2 cellular contexts compared by ENCODE assay signal in genomic region chrX:17544831-17545230, GRCh38.
TF ChIP-seq lines count a peak whose summit lies in the region.

No MANE protein-coding gene starts in this region.

TF ChIP-seq in H1, 55 proteins besides CTCF, POLR2A, EP300 and RAD21 (continued from another document):
- TF ChIP-seq PHF8 (conservative IDR thresholded peaks at IDR 0.05; ENCODE audit: low read depth, low read length) (no peak), NANOG (IDR thresholded peaks at IDR 0.05; ENCODE audit: insufficient read depth, low read depth, low read length, poor library complexity, severe bottlenecking) (no peak), TAF7 (optimal IDR thresholded peaks at IDR 0.05; ENCODE audit: borderline replicate concordance, low read depth, low read length) (no peak), CBX8 (IDR thresholded peaks at IDR 0.05; ENCODE audit: borderline replicate concordance, low read depth, low read length) (no peak), JUN (IDR thresholded peaks at IDR 0.05; ENCODE audit: low read depth, low read length) (no peak), SRF (IDR thresholded peaks at IDR 0.05; ENCODE audit: low read depth, low read length) (no peak), TBP (IDR thresholded peaks at IDR 0.05; ENCODE audit: low read depth, low read length) (no peak), SIX5 (IDR thresholded peaks at IDR 0.05; ENCODE audit: low read depth, low read length) (no peak), CHD1 (IDR thresholded peaks at IDR 0.05; ENCODE audit: low read depth, low read length) (no peak)

TF ChIP-seq in SK-N-SH, 30 proteins besides CTCF, POLR2A, EP300 and RAD21 (continued from another document):
- TF ChIP-seq POLR2AphosphoS5 (IDR thresholded peaks at IDR 0.05; ENCODE audit: low read depth, low read length) (no peak), RFX5 (IDR thresholded peaks at IDR 0.05; ENCODE audit: low read length) (no peak), CHD2 (IDR thresholded peaks at IDR 0.05; ENCODE audit: low read length, partially characterized antibody) (no peak), ELF1 (IDR thresholded peaks at IDR 0.05) (no peak), YY1 (IDR thresholded peaks at IDR 0.05; ENCODE audit: low read depth) (no peak), TAF1 (IDR thresholded peaks at IDR 0.05; ENCODE audit: borderline replicate concordance, low read depth, low read length) (no peak), USF2 (IDR thresholded peaks at IDR 0.05; ENCODE audit: borderline replicate concordance, low read depth, low read length) (no peak), NFIC (IDR thresholded peaks at IDR 0.05; ENCODE audit: borderline replicate concordance) (no peak), GATA2 (CRISPR knock-in tag; IDR thresholded peaks at IDR 0.05) (no peak), TCF12 (IDR thresholded peaks at IDR 0.05) (no peak), PBX3 (IDR thresholded peaks at IDR 0.05) (no peak), FOSL2 (IDR thresholded peaks at IDR 0.05; ENCODE audit: borderline replicate concordance, low read depth) (no peak), ZBTB33 (IDR thresholded peaks at IDR 0.05; ENCODE audit: borderline replicate concordance, low read depth) (no peak), TEAD4 (IDR thresholded peaks at IDR 0.05; ENCODE audit: borderline replicate concordance, insufficient read depth) (no peak)
- TF ChIP-seq, protein P1, sequence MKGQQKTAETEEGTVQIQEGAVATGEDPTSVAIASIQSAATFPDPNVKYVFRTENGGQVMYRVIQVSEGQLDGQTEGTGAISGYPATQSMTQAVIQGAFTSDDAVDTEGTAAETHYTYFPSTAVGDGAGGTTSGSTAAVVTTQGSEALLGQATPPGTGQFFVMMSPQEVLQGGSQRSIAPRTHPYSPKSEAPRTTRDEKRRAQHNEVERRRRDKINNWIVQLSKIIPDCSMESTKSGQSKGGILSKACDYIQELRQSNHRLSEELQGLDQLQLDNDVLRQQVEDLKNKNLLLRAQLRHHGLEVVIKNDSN (IDR thresholded peaks at IDR 0.05; ENCODE audit: borderline replicate concordance, low read depth), result no peak
